In genomic region chr17:4083173-4083572, GRCh38 we compare ENCODE assay signal across 27 cellular contexts. TPM values are rescaled to one million over a fixed set of nuclear protein-coding genes. Genes with fewer than 3 reads are reported as not detected.
A peak's percentile ranks its signal among the peaks of the same experiment; 100 is the strongest.
DNase-seq lines count a peak whose midpoint lies in the region; ATAC-seq and TF ChIP-seq lines count a peak whose summit lies in the region.
"Had no signal": no experiment of that assay in that cellular context is flagged by ENCODE, and none has a peak within 500 bp of the region (broad histone marks: within the 10 kb centered on the region; RNA-seq: fewer than 3 reads in every experiment).

No MANE protein-coding gene starts in this region.

- H3K4me1 Mint-ChIP-seq in CD14-positive monocyte (peaks cover 15% of the 10 kb centered on the region), T-helper 17 cell (peaks cover 41% of the 10 kb centered on the region)
- peaks cover 12 to 54% (median 17%) of the 10 kb centered on the region in 4 donors for H3K4me1 Mint-ChIP-seq in CD4-positive, alpha-beta memory T cell
- peaks cover 6% of the 10 kb centered on the region for H3K4me1 Mint-ChIP-seq in activated T-cell treated with anti-CD3 and anti-CD28 coated beads, Interleukin-2, amount 50 U/mL, for 4 hours (ENCODE audit: low read depth)
- H3K4me1 Mint-ChIP-seq: GM23338 had no signal

- POLR2A ChIA-PET in CD4-positive, alpha-beta memory T cell (lab: Charles Lee; ENCODE audit: partially characterized antibody): interaction anchor here (2.6 kb wide), 1 partner anchor 60 kb away, joined by 16 read pairs; the partner anchor contains the start of genes CYB5D2 and ZZEF1

- H3K9me3 Mint-ChIP-seq in CD14-positive monocyte: no peaks in the 10 kb centered on the region
- peaks cover 0 to 2% (median 0%) of the 10 kb centered on the region in 8 donors for H3K9me3 Mint-ChIP-seq in CD4-positive, alpha-beta memory T cell
- H3K9me3 Mint-ChIP-seq in activated T-cell treated with anti-CD3 and anti-CD28 coated beads, Interleukin-2, amount 50 U/mL, for 4 hours: no peaks in the 10 kb centered on the region
- H3K9me3 Mint-ChIP-seq: CD8-positive, alpha-beta T cell; GM23338 had no signal

- ATAC-seq in T-helper 17 cell (no peak), mucosa of descending colon (peak; percentile 44), GM19467 (IDR thresholded peaks at IDR 0.05; ENCODE audit: unreplicated experiment) (no peak), GM21390 (IDR thresholded peaks at IDR 0.05; ENCODE audit: unreplicated experiment) (no peak)
- ATAC-seq in activated T-cell treated with anti-CD3 and anti-CD28 coated beads, Interleukin-2, amount 50 U/mL, for 4 hours: no peak
- ATAC-seq: A549; CD8-positive, alpha-beta T cell; GM23338 had no signal

- H3K27me3 ChIP-seq in CD4-positive, alpha-beta memory T cell (ENCODE audit: insufficient read depth, low read length): no peaks in the 10 kb centered on the region
- H3K27me3 ChIP-seq: BE2C had no signal

- no peak overlapping the region for H3K4me3 ChIP-seq in CD4-positive, alpha-beta memory T cell (ENCODE audit: low read length in 2 of 2)
- H3K4me3 ChIP-seq in mucosa of descending colon: no peak overlapping the region
- H3K4me3 ChIP-seq: A549, GM23338, HAP-1, SK-N-MC had no signal

- peaks cover 78 to 92% of the 10 kb centered on the region in 2 donors for H3K36me3 Mint-ChIP-seq in CD14-positive monocyte
- H3K36me3 Mint-ChIP-seq in CD4-positive, alpha-beta memory T cell: peaks cover 59 to 83% of the 10 kb centered on the region in 2 donors
- peaks cover 12% of the 10 kb centered on the region for H3K36me3 Mint-ChIP-seq in T-helper 17 cell (ENCODE audit: low read depth)
- peaks cover 49% of the 10 kb centered on the region for H3K36me3 Mint-ChIP-seq in activated T-cell treated with anti-CD3 and anti-CD28 coated beads, Interleukin-2, amount 50 U/mL, for 4 hours (ENCODE audit: insufficient read depth)

- H3K27ac Mint-ChIP-seq in CD14-positive monocyte (peak overlapping the region in 6 of 7 donors; percentile 70 to 87 (median 80)), T-helper 17 cell (peak overlapping the region; percentile 94)
- H3K27ac Mint-ChIP-seq in CD4-positive, alpha-beta memory T cell: peak overlapping the region in 6 of 7 donors; percentile 4 to 92 (median 86)
- H3K27ac Mint-ChIP-seq: GM23338 had no signal

- peak overlapping the region in 1 of 2 donors; percentile 48 for H3K4me3 Mint-ChIP-seq in CD14-positive monocyte
- H3K4me3 Mint-ChIP-seq in CD4-positive, alpha-beta memory T cell: peak overlapping the region in 1 of 8 donors; percentile 42
- no peak overlapping the region for H3K4me3 Mint-ChIP-seq in T-helper 17 cell
- no peak overlapping the region for H3K4me3 Mint-ChIP-seq in activated T-cell treated with anti-CD3 and anti-CD28 coated beads, Interleukin-2, amount 50 U/mL, for 4 hours
- H3K4me3 Mint-ChIP-seq: GM23338 had no signal

- DNase-seq in CD14-positive monocyte (ENCODE audit: low spot score) (no peak), T-helper 17 cell (no peak), mucosa of descending colon (no peak), AG08395 (ENCODE audit: low spot score) (no peak)
- no peak for DNase-seq in CD4-positive, alpha-beta memory T cell
- DNase-seq in activated T-cell treated with anti-CD3 and anti-CD28 coated beads, Interleukin-2, amount 50 U/mL, for 4 hours: no peak
- DNase-seq: BE2C; Calu3; CD8-positive, alpha-beta T cell; DMS153; GDM1; KBM-7; MM.1S; NCI-H1105 treated with DMSO at 0.1 percent for 48 hours; NCI-H1694; NCI-H2081; NCI-H2171 treated with DMSO at 0.1 percent for 48 hours; NCI-H524 treated with DMSO at 0.1 percent for 48 hours; SHP77 treated with DMSO at 0.1 percent for 48 hours; SW 1271 had no signal

- intact Hi-C loops in CD14-positive monocyte (cut with micrococcal nuclease) (no loop called here), mucosa of descending colon (cut with DNase I, micrococcal nuclease) (no loop called here)
- intact Hi-C loops in CD4-positive, alpha-beta memory T cell (cut with micrococcal nuclease): no loop called here

- no peaks in the 10 kb centered on the region for H3K9me3 ChIP-seq in CD4-positive, alpha-beta memory T cell (ENCODE audit: control insufficient read depth in 1 of 2, low read length in 2 of 2)
- H3K9me3 ChIP-seq in T-helper 17 cell (ENCODE audit: control insufficient read depth, low read length, poor library complexity, severe bottlenecking): no peaks in the 10 kb centered on the region
- no peaks in the 10 kb centered on the region for H3K9me3 ChIP-seq in mucosa of descending colon
- H3K9me3 ChIP-seq: A549, BE2C, HAP-1 had no signal

- peaks cover 8% of the 10 kb centered on the region for H3K4me1 ChIP-seq in CD4-positive, alpha-beta memory T cell (ENCODE audit: insufficient read depth, low read length)
- no peaks in the 10 kb centered on the region for H3K4me1 ChIP-seq in mucosa of descending colon (ENCODE audit: low read depth)
- H3K4me1 ChIP-seq: A549, BE2C, HAP-1 had no signal

- no peak for TF ChIP-seq CTCF in CD14-positive monocyte (IDR thresholded peaks at IDR 0.05)
- TF ChIP-seq CTCF in mucosa of descending colon (IDR thresholded peaks at IDR 0.05): no peak

- H3K27ac ChIP-seq in CD4-positive, alpha-beta memory T cell (ENCODE audit: low read depth, low read length): peak overlapping the region; percentile 18
- H3K27ac ChIP-seq: A549, RWPE1, SK-N-MC had no signal

- H3K36me3 ChIP-seq in CD4-positive, alpha-beta memory T cell (ENCODE audit: insufficient read depth, low read length): peaks cover 80% of the 10 kb centered on the region
- H3K36me3 ChIP-seq in mucosa of descending colon (ENCODE audit: low read depth): peaks cover 13% of the 10 kb centered on the region
- H3K36me3 ChIP-seq: BE2C had no signal

- CTCF ChIA-PET in CD4-positive, alpha-beta memory T cell (lab: Charles Lee; ENCODE audit: partially characterized antibody): interaction anchor here (0.6 kb wide), 1 partner anchor 237 kb away, joined by 4 read pairs; the partner anchor contains the start of gene NCBP3

- H3K27me3 Mint-ChIP-seq in CD14-positive monocyte (ENCODE audit: low read depth in 3 of 3) (peaks cover 0 to 2% (median 0%) of the 10 kb centered on the region in 3 donors), T-helper 17 cell (no peaks in the 10 kb centered on the region)
- no peaks in the 10 kb centered on the region for H3K27me3 Mint-ChIP-seq in CD4-positive, alpha-beta memory T cell
- H3K27me3 Mint-ChIP-seq in activated T-cell treated with anti-CD3 and anti-CD28 coated beads, Interleukin-2, amount 50 U/mL, for 4 hours (ENCODE audit: low read depth): no peaks in the 10 kb centered on the region

RNA-seq across cellular contexts. Expression of gene ZZEF1, which starts 59.7 kb away (rescaled TPM):
- 1 to 10 TPM; 2.5 to 3.7 TPM for polyA plus RNA-seq in CD14-positive monocyte
- 100 to 1,000 TPM; 109 to 116 TPM for total RNA-seq in CD4-positive, alpha-beta memory T cell
- polyA plus RNA-seq in CD4-positive, alpha-beta memory T cell: 1 to 10 TPM; 1.1 to 9.2 TPM
- 100 to 1,000 TPM; 117 to 123 TPM for total RNA-seq in T-helper 17 cell
- 100 to 1,000 TPM; 124 to 192 (median 155) TPM for total RNA-seq in mucosa of descending colon
- 10 to 100 TPM; 32.5 to 35.5 (median 34.6) TPM for total RNA-seq in activated T-cell treated with anti-CD3 and anti-CD28 coated beads, Interleukin-2, amount 50 U/mL, for 4 hours

RNA-seq across cellular contexts. Expression of gene CYB5D2, which starts 59.8 kb away (rescaled TPM):
- polyA plus RNA-seq in CD14-positive monocyte: 10 to 100 TPM; 10.4 to 14.3 TPM
- 10 to 100 TPM in 1 of 2 experiments, 1 to 10 TPM in 1; 9.0 to 10.5 TPM for total RNA-seq in CD4-positive, alpha-beta memory T cell
- polyA plus RNA-seq in CD4-positive, alpha-beta memory T cell: 10 to 100 TPM; 13.1 to 19.9 TPM
- total RNA-seq in T-helper 17 cell (1 to 10 TPM; 7.8 to 8.2 TPM), mucosa of descending colon (10 to 100 TPM in 2 of 3 donors, 1 to 10 TPM in 1; 9.7 to 15.4 (median 14.1) TPM)
- 1 to 10 TPM; 5.2 to 6.0 (median 5.2) TPM for total RNA-seq in activated T-cell treated with anti-CD3 and anti-CD28 coated beads, Interleukin-2, amount 50 U/mL, for 4 hours
